ENCODE assay signal across 10 cellular contexts in the genomic region with DNA sequence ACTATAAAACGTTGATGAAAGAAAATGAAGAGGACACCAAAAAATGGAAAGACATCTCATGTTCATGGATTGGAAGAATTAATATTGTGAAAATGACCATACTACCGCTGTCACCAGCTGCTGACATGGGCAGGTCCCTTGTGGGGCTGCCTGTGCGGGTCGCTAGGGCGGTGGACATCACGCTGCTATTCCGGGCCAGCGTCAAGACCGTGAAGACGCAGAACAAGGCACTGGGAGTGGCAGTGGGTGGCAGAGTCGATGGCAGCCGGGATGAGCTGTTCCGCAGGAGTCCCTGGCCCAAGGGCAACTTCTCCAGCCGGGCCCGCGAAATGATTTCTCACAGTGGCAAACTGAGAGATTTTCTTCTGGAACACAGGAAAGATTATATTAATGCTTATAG.
"Had no signal": no experiment of that assay in that cellular context is flagged by ENCODE, and none has a peak within 500 bp of the region (broad histone marks: within the 10 kb centered on the region; RNA-seq: fewer than 3 reads in every experiment).

No MANE protein-coding gene starts in this region.

- H3K4me3 ChIP-seq: GM23248, GM23338, HAP-1 had no signal

- ATAC-seq: GM23338, HCT116 had no signal

- H3K27ac ChIP-seq: GM23248 had no signal

- H3K4me2 ChIP-seq: GM23338 had no signal

- H2AFZ ChIP-seq: GM23248 had no signal

- H3K4me1 ChIP-seq: HAP-1 had no signal

- DNase-seq: GM23248, GOT3, H7, H9, HCEC 1CT, HFFc6 had no signal

- FAIRE-seq: H54 had no signal

- H3K4me1 Mint-ChIP-seq: GM23338, H9 had no signal

- H3K9ac ChIP-seq: GM23248 had no signal

- H3K4me3 Mint-ChIP-seq: GM23338, H9, HFFc6 had no signal

- H3K27ac Mint-ChIP-seq: GM23338, H9, HFFc6 had no signal

- H3K36me3 ChIP-seq: HAP-1 had no signal
